Comparison of ENCODE assay signal across 14 cellular contexts in the genomic region with DNA sequence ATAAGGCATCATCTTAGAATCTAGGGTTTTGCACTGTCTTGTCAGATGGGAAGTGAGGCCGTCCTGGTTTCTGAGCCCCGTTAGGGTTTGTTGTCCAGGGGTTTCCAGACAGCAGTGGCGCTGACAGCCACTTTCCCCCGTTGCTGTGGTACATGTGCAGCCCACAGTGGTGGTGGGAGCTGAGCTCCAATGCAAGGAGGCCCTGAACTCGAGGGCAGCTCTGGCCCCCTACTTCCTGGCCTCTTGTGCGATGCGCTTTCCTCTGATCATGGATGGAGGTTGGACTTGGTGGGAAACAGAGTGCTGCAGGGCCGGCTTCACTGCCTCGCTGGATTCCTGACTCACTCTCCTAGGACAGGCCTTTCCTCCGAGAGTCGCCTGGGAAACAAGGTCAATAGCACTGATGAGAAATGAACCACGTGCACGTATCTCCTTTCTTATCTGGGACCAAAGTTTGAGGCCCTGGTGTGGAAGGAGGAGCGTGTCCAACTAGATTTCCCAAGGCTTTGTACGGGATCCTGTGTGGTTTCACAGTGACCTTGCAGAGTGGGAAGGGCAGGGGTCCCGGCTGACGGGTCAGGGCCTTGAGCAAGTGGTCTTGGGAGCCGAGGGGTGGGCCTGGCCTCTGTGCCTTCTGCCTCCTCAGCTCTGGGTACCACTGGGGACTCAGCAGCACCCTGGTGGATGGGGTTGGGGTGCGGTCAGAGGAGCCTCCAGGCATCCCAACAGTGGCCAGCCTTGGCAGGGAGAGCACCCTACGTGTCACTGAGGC. TPM values are rescaled to one million over a fixed set of nuclear protein-coding genes. Genes with fewer than 3 reads are reported as not detected.
A peak's percentile ranks its signal among the peaks of the same experiment; 100 is the strongest.
DNase-seq lines count a peak whose midpoint lies in the region; ATAC-seq and TF ChIP-seq lines count a peak whose summit lies in the region.
"Had no signal": no experiment of that assay in that cellular context is flagged by ENCODE, and none has a peak within 500 bp of the region (broad histone marks: within the 10 kb centered on the region; RNA-seq: fewer than 3 reads in every experiment).

No MANE protein-coding gene starts in this region.

- peaks cover 40% of the 10 kb centered on the region for H3K4me1 ChIP-seq in CD4-positive, alpha-beta memory T cell (ENCODE audit: insufficient read depth, low read length)

- H3K36me3 Mint-ChIP-seq in CD4-positive, alpha-beta memory T cell: peaks cover 7 to 18% of the 10 kb centered on the region in 2 donors
- H3K36me3 Mint-ChIP-seq in IgD-negative memory B cell (no peaks in the 10 kb centered on the region), naive B cell (no peaks in the 10 kb centered on the region)

- H3K27ac ChIP-seq in CD4-positive, alpha-beta memory T cell (ENCODE audit: low read depth, low read length): no peak overlapping the region
- H3K27ac ChIP-seq: VCaP had no signal

- peak overlapping the region in 5 of 8 donors; percentile 36 to 64 (median 53) for H3K4me3 Mint-ChIP-seq in CD4-positive, alpha-beta memory T cell
- peak overlapping the region in 3 of 4 donors; percentile 60 to 94 (median 63) for H3K4me3 Mint-ChIP-seq in IgD-negative memory B cell
- H3K4me3 Mint-ChIP-seq in naive B cell: peak overlapping the region in 5 of 8 donors; percentile 36 to 84 (median 75)

- peak overlapping the region in 1 of 7 donors; percentile 43 for H3K27ac Mint-ChIP-seq in CD4-positive, alpha-beta memory T cell
- peak overlapping the region in 1 of 3 donors; percentile 87 for H3K27ac Mint-ChIP-seq in IgD-negative memory B cell
- H3K27ac Mint-ChIP-seq in naive B cell: peak overlapping the region in 1 of 6 donors; percentile 50

- CTCF ChIA-PET in CD4-positive, alpha-beta memory T cell (lab: Charles Lee; ENCODE audit: partially characterized antibody): no interaction called here

- peaks cover 19% of the 10 kb centered on the region for H3K36me3 ChIP-seq in CD4-positive, alpha-beta memory T cell (ENCODE audit: insufficient read depth, low read length)

- TF ChIP-seq CTCF in cardiac fibroblast (IDR thresholded peaks at IDR 0.05; ENCODE audit: low read depth, low read length): no peak

- H3K9me3 ChIP-seq in CD4-positive, alpha-beta memory T cell (ENCODE audit: control insufficient read depth in 1 of 2, low read length in 2 of 2): no peaks in the 10 kb centered on the region

- H3K4me1 Mint-ChIP-seq in CD4-positive, alpha-beta memory T cell: peaks cover 26 to 51% (median 37%) of the 10 kb centered on the region in 4 donors
- peaks cover 20 to 30% (median 22%) of the 10 kb centered on the region in 3 donors for H3K4me1 Mint-ChIP-seq in IgD-negative memory B cell
- peaks cover 16 to 49% (median 42%) of the 10 kb centered on the region in 3 donors for H3K4me1 Mint-ChIP-seq in naive B cell

- intact Hi-C loops in CD4-positive, alpha-beta memory T cell (cut with micrococcal nuclease): no loop called here

- POLR2A ChIA-PET in CD4-positive, alpha-beta memory T cell (lab: Charles Lee; ENCODE audit: partially characterized antibody): interaction anchor here (1.6 kb wide), 1 partner anchor 19 kb away, joined by 3 read pairs; no protein-coding TSS in a partner anchor

- no peak overlapping the region for H3K4me3 ChIP-seq in CD4-positive, alpha-beta memory T cell (ENCODE audit: low read length in 2 of 2)
- H3K4me3 ChIP-seq in cardiac fibroblast (replicated peaks in 1 of 2; ENCODE audit: low read depth in 2 of 2, low read length in 2 of 2): no peak overlapping the region

- no peaks in the 10 kb centered on the region for H3K9me3 Mint-ChIP-seq in CD4-positive, alpha-beta memory T cell
- H3K9me3 Mint-ChIP-seq in IgD-negative memory B cell (peaks cover 0 to 2% (median 0%) of the 10 kb centered on the region in 3 donors), naive B cell (no peaks in the 10 kb centered on the region)

- peaks cover 0 to 4% of the 10 kb centered on the region in 2 donors for H3K27me3 Mint-ChIP-seq in CD4-positive, alpha-beta memory T cell
- peaks cover 2% of the 10 kb centered on the region for H3K27me3 Mint-ChIP-seq in IgD-negative memory B cell
- H3K27me3 Mint-ChIP-seq in naive B cell: peaks cover 0 to 4% (median 3%) of the 10 kb centered on the region in 3 donors

- ATAC-seq in naive B cell (ENCODE audit: low read depth in 2 of 2) (no peak), HG03342 (IDR thresholded peaks at IDR 0.05; ENCODE audit: unreplicated experiment) (no peak), HG03469 (IDR thresholded peaks at IDR 0.05; ENCODE audit: unreplicated experiment) (no peak)

- peak in 1 of 5 donors; percentile 24 for DNase-seq in CD4-positive, alpha-beta memory T cell
- DNase-seq in cardiac fibroblast (ENCODE audit: low read depth in 2 of 2) (peak; percentile 32 to 38), naive B cell (no peak), DMS 273 (lab: John Stamatoyannopoulos, UW; ENCODE audit: unreplicated experiment) (no peak)
- DNase-seq in activated CD4-positive, alpha-beta T cell treated with anti-CD3 and anti-CD28 coated beads, Interleukin-2, amount 50 U/mL, for 48 hours: no peak
- DNase-seq: activated T-cell treated with anti-CD3 and anti-CD28 coated beads, Interleukin-2, amount 50 U/mL, for 1 hour; NCI-H526 treated with DMSO at 0.1 percent for 48 hours; SIG-M5; stimulated activated naive CD4-positive, alpha-beta T cell had no signal

- no peaks in the 10 kb centered on the region for H3K27me3 ChIP-seq in CD4-positive, alpha-beta memory T cell (ENCODE audit: insufficient read depth, low read length)

RNA-seq across cellular contexts. Expression of gene PHRF1, which starts 3.7 kb away (rescaled TPM):
- 10 to 100 TPM; 49.2 to 54.5 TPM for total RNA-seq in CD4-positive, alpha-beta memory T cell
- polyA plus RNA-seq in CD4-positive, alpha-beta memory T cell: 10 to 100 TPM in 1 of 2 donors, under 1 TPM in 1; 0.93 to 17.0 TPM
- 15.4 TPM for polyA plus RNA-seq in IgD-negative memory B cell
- 10 to 100 TPM in 1 of 6 donors, 1 to 10 TPM in 5; 2.3 to 16.4 (median 5.2) TPM for polyA plus RNA-seq in naive B cell (ENCODE audit: low read depth in 6 of 6)

RNA-seq across cellular contexts. Expression of gene RASSF7, which starts 19.2 kb away (rescaled TPM):
- total RNA-seq in CD4-positive, alpha-beta memory T cell: 10 to 100 TPM; 52.7 to 55.2 TPM
- polyA plus RNA-seq in CD4-positive, alpha-beta memory T cell: 10 to 100 TPM; 38.4 to 43.7 TPM
- polyA plus RNA-seq in IgD-negative memory B cell (42.0 TPM), naive B cell (ENCODE audit: low read depth in 6 of 6) (10 to 100 TPM; 17.3 to 31.5 (median 23.5) TPM)

RNA-seq across cellular contexts. Expression of gene LMNTD2, which starts 19.5 kb away (rescaled TPM):
- 1 to 10 TPM; 7.0 to 8.1 TPM for total RNA-seq in CD4-positive, alpha-beta memory T cell
- 1 to 10 TPM in 1 of 2 donors, under 1 TPM in 1; 0.94 to 1.3 TPM for polyA plus RNA-seq in CD4-positive, alpha-beta memory T cell
- polyA plus RNA-seq in IgD-negative memory B cell: 3.8 TPM
- 1 to 10 TPM; 2.1 to 4.8 (median 2.9) TPM for polyA plus RNA-seq in naive B cell (ENCODE audit: low read depth in 6 of 6)
- total RNA-seq: cerebellum had no signal

RNA-seq across cellular contexts. Expression of gene IRF7, which starts 35.7 kb away (rescaled TPM):
- 10 to 100 TPM; 67.6 to 76.6 TPM for total RNA-seq in CD4-positive, alpha-beta memory T cell
- polyA plus RNA-seq in CD4-positive, alpha-beta memory T cell: 10 to 100 TPM; 20.8 to 37.4 TPM
- polyA plus RNA-seq in IgD-negative memory B cell: 103 TPM
- polyA plus RNA-seq in naive B cell (ENCODE audit: low read depth in 6 of 6): 10 to 100 TPM; 28.5 to 89.8 (median 50.2) TPM

RNA-seq across cellular contexts. Expression of gene LRRC56, which starts 42.7 kb away (rescaled TPM):
- total RNA-seq in CD4-positive, alpha-beta memory T cell: 1 to 10 TPM; 4.4 to 4.6 TPM
- polyA plus RNA-seq in CD4-positive, alpha-beta memory T cell: 1 to 10 TPM in 1 of 2 donors, under 1 TPM in 1; 0.24 to 1.5 TPM
- polyA plus RNA-seq in IgD-negative memory B cell (2.6 TPM), naive B cell (ENCODE audit: low read depth in 6 of 6) (1 to 10 TPM in 2 of 6 donors, under 1 TPM in 3, not detected in 1; 0.66 to 1.6 (median 0.92) TPM)

Comparison
In these comparisons a context has a peak if more than half of its experiments do, and no peak if none do; other contexts are left out.
1. DNase-seq: peak in cardiac fibroblast (2 of 2); none in naive B cell (single experiment), DMS 273 (single experiment) and activated CD4-positive, alpha-beta T cell treated with anti-CD3 and anti-CD28 coated beads, Interleukin-2, amount 50 U/mL, for 48 hours (0 of 2).
2. Peak in every context shown above with its lines, with median percentiles within 50 percentile points of each other: H3K4me3 Mint-ChIP-seq.